Comparison of ENCODE assay signal across 1 cellular context in the genomic region with DNA sequence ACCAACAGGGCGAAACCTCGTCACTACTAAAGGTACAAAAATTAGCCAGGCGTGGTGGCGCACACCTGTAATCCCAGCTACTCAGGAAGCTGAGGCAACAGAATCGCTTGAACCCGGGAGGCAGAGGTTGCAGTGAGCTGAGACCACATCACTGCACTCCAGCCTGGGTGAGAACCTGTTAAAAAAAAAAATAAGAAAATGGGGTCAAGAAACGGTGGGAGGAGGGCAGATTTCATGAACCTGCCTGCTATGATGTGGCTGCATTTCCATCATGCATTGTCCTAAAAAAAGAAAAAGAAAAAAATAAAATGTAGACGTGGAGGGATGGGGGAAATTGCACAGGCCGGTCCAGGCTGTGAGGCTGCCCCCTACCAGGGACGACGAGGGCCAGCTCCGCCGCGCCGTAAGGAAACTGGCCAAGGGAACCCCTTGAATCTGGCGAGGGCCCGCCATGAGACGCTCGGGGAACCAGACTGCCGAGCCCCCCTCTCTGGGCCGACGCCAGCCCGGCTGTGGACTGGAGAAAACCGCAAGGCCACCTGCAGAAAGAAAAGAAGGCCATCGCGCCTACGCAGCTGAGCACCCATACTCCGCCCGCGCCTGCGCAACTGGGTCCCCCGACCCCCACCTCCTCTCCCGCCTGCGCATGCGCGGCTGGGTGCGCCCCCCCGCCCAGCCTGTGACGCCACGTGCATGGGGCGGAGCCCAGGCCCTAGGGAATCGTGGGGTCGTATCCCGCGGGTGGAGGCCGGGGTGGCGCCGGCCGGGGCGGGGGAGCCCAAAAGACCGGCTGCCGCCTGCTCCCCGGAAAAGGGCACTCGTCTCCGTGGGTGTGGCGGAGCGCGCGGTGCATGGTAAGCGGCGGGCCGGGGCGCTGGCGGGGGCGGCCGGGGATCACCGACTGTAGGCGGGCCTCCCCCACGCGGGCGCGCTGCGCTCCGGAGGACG.
A peak's percentile ranks its signal among the peaks of the same experiment; 100 is the strongest.
TF ChIP-seq lines count a peak whose summit lies in the region.

ENTPD6 (plus strand) TSS at position 699 of the 948 bp plus-strand sequence. CDS start 10,825 bp downstream, outside the sequence.

TF ChIP-seq in GM12878, 131 proteins besides CTCF, POLR2A, EP300 and RAD21 (continued from another document and continues in another):
- TF ChIP-seq, protein P1, sequence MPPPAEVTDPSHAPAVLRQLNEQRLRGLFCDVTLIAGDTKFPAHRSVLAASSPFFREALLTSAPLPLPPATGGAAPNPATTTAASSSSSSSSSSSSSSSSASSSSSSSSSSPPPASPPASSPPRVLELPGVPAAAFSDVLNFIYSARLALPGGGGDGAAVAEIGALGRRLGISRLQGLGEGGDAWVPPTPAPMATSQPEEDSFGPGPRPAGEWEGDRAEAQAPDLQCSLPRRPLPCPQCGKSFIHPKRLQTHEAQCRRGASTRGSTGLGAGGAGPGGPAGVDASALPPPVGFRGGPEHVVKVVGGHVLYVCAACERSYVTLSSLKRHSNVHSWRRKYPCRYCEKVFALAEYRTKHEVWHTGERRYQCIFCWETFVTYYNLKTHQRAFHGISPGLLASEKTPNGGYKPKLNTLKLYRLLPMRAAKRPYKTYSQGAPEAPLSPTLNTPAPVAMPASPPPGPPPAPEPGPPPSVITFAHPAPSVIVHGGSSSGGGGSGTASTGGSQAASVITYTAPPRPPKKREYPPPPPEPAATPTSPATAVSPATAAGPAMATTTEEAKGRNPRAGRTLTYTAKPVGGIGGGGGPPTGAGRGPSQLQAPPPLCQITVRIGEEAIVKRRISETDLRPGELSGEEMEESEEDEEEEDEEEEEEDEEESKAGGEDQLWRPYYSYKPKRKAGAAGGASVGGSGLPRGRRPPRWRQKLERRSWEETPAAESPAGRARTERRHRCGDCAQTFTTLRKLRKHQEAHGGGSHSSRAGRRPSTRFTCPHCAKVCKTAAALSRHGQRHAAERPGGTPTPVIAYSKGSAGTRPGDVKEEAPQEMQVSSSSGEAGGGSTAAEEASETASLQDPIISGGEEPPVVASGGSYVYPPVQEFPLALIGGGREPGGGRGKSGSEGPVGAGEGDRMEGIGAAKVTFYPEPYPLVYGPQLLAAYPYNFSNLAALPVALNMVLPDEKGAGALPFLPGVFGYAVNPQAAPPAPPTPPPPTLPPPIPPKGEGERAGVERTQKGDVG (CRISPR knock-in tag; IDR thresholded peaks at IDR 0.05): no peak
- no peak for TF ChIP-seq MYB (IDR thresholded peaks at IDR 0.05; ENCODE audit: borderline replicate concordance, low read depth, low read length)
- TF ChIP-seq HCFC1 (IDR thresholded peaks at IDR 0.05; ENCODE audit: low read length): 0 out of 2 replicates have a peak, but pooled peaks have one; percentile 12
- TF ChIP-seq, protein P2, sequence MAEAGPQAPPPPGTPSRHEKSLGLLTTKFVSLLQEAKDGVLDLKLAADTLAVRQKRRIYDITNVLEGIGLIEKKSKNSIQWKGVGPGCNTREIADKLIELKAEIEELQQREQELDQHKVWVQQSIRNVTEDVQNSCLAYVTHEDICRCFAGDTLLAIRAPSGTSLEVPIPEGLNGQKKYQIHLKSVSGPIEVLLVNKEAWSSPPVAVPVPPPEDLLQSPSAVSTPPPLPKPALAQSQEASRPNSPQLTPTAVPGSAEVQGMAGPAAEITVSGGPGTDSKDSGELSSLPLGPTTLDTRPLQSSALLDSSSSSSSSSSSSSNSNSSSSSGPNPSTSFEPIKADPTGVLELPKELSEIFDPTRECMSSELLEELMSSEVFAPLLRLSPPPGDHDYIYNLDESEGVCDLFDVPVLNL (IDR thresholded peaks at IDR 0.05; ENCODE audit: low read depth, low read length): no peak
- no peak for TF ChIP-seq JUNB (IDR thresholded peaks at IDR 0.05)
- TF ChIP-seq CUX1 (IDR thresholded peaks at IDR 0.05; ENCODE audit: insufficient replicate concordance, low read depth, low read length): no peak
- TF ChIP-seq NR2F1 (conservative IDR thresholded peaks at IDR 0.05): peak; percentile 88
- TF ChIP-seq MXI1 (IDR thresholded peaks at IDR 0.05; ENCODE audit: low read depth, low read length): peak; percentile 36; the same call in 1 of the 2 replicates
- TF ChIP-seq ZNF274 (IDR thresholded peaks at IDR 0.05; ENCODE audit: insufficient read depth, insufficient read length): no peak
- no peak for TF ChIP-seq STAT3 (IDR thresholded peaks at IDR 0.05; ENCODE audit: low read depth, low read length)
- no peak for TF ChIP-seq ZBED1 (IDR thresholded peaks at IDR 0.05; ENCODE audit: borderline replicate concordance)
- peak; percentile 91 to 97 for TF ChIP-seq BHLHE40 (IDR thresholded peaks at IDR 0.05; ENCODE audit: borderline replicate concordance in 1 of 2, low read depth in 2 of 2, low read length in 1 of 2)
- TF ChIP-seq ZNF207 (IDR thresholded peaks at IDR 0.05; ENCODE audit: borderline replicate concordance): no peak
- peak; percentile 59; the same call in 1 of the 2 replicates for TF ChIP-seq NBN (IDR thresholded peaks at IDR 0.05)
- TF ChIP-seq GATAD2B (conservative IDR thresholded peaks at IDR 0.05; ENCODE audit: low read depth): peak; percentile 87; the same call in 1 of the 2 replicates
- TF ChIP-seq FOS (IDR thresholded peaks at IDR 0.05; ENCODE audit: borderline replicate concordance, extremely low read depth, insufficient read length): no peak
- TF ChIP-seq CREM (IDR thresholded peaks at IDR 0.05; ENCODE audit: low read depth): peak; percentile 76; the same call in 1 of the 2 replicates
- TF ChIP-seq PAX8 (IDR thresholded peaks at IDR 0.05): no peak
- no peak for TF ChIP-seq CBX3 (IDR thresholded peaks at IDR 0.05; ENCODE audit: borderline replicate concordance, low read depth)
- TF ChIP-seq HSF1 (IDR thresholded peaks at IDR 0.05; ENCODE audit: low read depth, low read length): no peak
- TF ChIP-seq SPI1 (IDR thresholded peaks at IDR 0.05; ENCODE audit: borderline replicate concordance, insufficient read depth, low read depth, low read length): no peak
- TF ChIP-seq ATF7 (IDR thresholded peaks at IDR 0.05; ENCODE audit: low read depth): no peak
- no peak for TF ChIP-seq FOXM1 (IDR thresholded peaks at IDR 0.05; ENCODE audit: low read depth, low read length)
- no peak for TF ChIP-seq REST (IDR thresholded peaks at IDR 0.05; ENCODE audit: low read depth, low read length)
- TF ChIP-seq MTA2 (IDR thresholded peaks at IDR 0.05; ENCODE audit: low read depth): no peak
- TF ChIP-seq, protein P3, sequence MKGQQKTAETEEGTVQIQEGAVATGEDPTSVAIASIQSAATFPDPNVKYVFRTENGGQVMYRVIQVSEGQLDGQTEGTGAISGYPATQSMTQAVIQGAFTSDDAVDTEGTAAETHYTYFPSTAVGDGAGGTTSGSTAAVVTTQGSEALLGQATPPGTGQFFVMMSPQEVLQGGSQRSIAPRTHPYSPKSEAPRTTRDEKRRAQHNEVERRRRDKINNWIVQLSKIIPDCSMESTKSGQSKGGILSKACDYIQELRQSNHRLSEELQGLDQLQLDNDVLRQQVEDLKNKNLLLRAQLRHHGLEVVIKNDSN (IDR thresholded peaks at IDR 0.05; ENCODE audit: borderline replicate concordance, extremely low read length, insufficient read depth, low read depth, low read length): peak; percentile 54
- no peak for TF ChIP-seq CBX5 (IDR thresholded peaks at IDR 0.05; ENCODE audit: low read depth)
- TF ChIP-seq RAD51 (IDR thresholded peaks at IDR 0.05): no peak
- no peak for TF ChIP-seq SREBF1 (IDR thresholded peaks at IDR 0.05; ENCODE audit: low read length)
- TF ChIP-seq KDM1A (IDR thresholded peaks at IDR 0.05; ENCODE audit: borderline replicate concordance): no peak
- TF ChIP-seq EZH2 (IDR thresholded peaks at IDR 0.05; ENCODE audit: borderline replicate concordance, control insufficient read depth, low read depth, low read length): no peak
- TF ChIP-seq MAX (IDR thresholded peaks at IDR 0.05; ENCODE audit: low read depth, low read length): peak; percentile 49; the same call in 1 of the 2 replicates
- no peak for TF ChIP-seq NR2C1 (IDR thresholded peaks at IDR 0.05)
- no peak for TF ChIP-seq MTA3 (IDR thresholded peaks at IDR 0.05; ENCODE audit: borderline replicate concordance, low read length)
- no peak for TF ChIP-seq ZNF622 (IDR thresholded peaks at IDR 0.05)
- TF ChIP-seq POU2F2 (IDR thresholded peaks at IDR 0.05; ENCODE audit: borderline replicate concordance, low read depth, low read length): peak; percentile 24; the same call in 2 of the 3 replicates
- TF ChIP-seq TARDBP (IDR thresholded peaks at IDR 0.05; ENCODE audit: borderline replicate concordance): no peak
- TF ChIP-seq IRF4 (IDR thresholded peaks at IDR 0.05; ENCODE audit: low read depth, low read length): no peak
- no peak for TF ChIP-seq MYC (IDR thresholded peaks at IDR 0.05; ENCODE audit: insufficient read depth, insufficient read length, insufficient replicate concordance, low read length, severe bottlenecking)
- no peak for TF ChIP-seq NFXL1 (IDR thresholded peaks at IDR 0.05; ENCODE audit: borderline replicate concordance)
- TF ChIP-seq, protein P4, sequence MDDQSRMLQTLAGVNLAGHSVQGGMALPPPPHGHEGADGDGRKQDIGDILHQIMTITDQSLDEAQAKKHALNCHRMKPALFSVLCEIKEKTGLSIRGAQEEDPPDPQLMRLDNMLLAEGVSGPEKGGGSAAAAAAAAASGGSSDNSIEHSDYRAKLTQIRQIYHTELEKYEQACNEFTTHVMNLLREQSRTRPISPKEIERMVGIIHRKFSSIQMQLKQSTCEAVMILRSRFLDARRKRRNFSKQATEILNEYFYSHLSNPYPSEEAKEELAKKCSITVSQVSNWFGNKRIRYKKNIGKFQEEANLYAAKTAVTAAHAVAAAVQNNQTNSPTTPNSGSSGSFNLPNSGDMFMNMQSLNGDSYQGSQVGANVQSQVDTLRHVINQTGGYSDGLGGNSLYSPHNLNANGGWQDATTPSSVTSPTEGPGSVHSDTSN (IDR thresholded peaks at IDR 0.05; ENCODE audit: insufficient replicate concordance, low read depth, low read length): peak; percentile 12
- TF ChIP-seq LARP7 (IDR thresholded peaks at IDR 0.05): peak; percentile 78; the same call in 1 of the 2 replicates
- TF ChIP-seq CHD4 (IDR thresholded peaks at IDR 0.05): no peak
